Comparison of ENCODE assay signal across 26 cellular contexts in genomic region chr5:4015709-4016108, GRCh38.
"Had no signal": no experiment of that assay in that cellular context is flagged by ENCODE, and none has a peak within 500 bp of the region (broad histone marks: within the 10 kb centered on the region; RNA-seq: fewer than 3 reads in every experiment).

No MANE protein-coding gene starts in this region.

- H3K36me3 Mint-ChIP-seq: activated CD4-positive, alpha-beta memory T cell treated with anti-CD3 and anti-CD28 coated beads for 36 hours; activated naive CD4-positive, alpha-beta T cell treated with anti-CD3 and anti-CD28 coated beads, Interleukin-2, amount 10 ng/mL, durations not matched to agents 7 days and 5 days; activated naive CD8-positive, alpha-beta T cell treated with anti-CD3 and anti-CD28 coated beads for 36 hours; T-cell had no signal

- FAIRE-seq: TTC549 had no signal

- H3K27ac Mint-ChIP-seq: activated CD4-positive, alpha-beta memory T cell treated with anti-CD3 and anti-CD28 coated beads for 36 hours; activated CD4-positive, alpha-beta T cell treated with anti-CD3 and anti-CD28 coated beads, Interleukin-2, amount 10 ng/mL, durations not matched to agents 7 days and 5 days; activated naive CD4-positive, alpha-beta T cell treated with anti-CD3 and anti-CD28 coated beads, Interleukin-2, amount 10 ng/mL, durations not matched to agents 7 days and 5 days; activated naive CD8-positive, alpha-beta T cell treated with anti-CD3 and anti-CD28 coated beads for 36 hours; activated T-helper 17 cell treated with anti-CD3 and anti-CD28 coated beads, Interleukin-2, amount 50 U/mL, for 72 hours; T-cell had no signal

- H3K4me3 Mint-ChIP-seq: activated CD4-positive, alpha-beta memory T cell treated with anti-CD3 and anti-CD28 coated beads for 36 hours; activated CD4-positive, alpha-beta T cell treated with anti-CD3 and anti-CD28 coated beads, Interleukin-2, amount 10 ng/mL, durations not matched to agents 7 days and 5 days; activated naive CD4-positive, alpha-beta T cell treated with anti-CD3 and anti-CD28 coated beads, Interleukin-2, amount 10 ng/mL, durations not matched to agents 7 days and 5 days; activated naive CD8-positive, alpha-beta T cell treated with anti-CD3 and anti-CD28 coated beads for 36 hours; activated T-cell treated with anti-CD3 and anti-CD28 coated beads, Interleukin-2, amount 50 U/mL, for 4 hours; activated T-helper 17 cell treated with anti-CD3 and anti-CD28 coated beads, Interleukin-2, amount 50 U/mL, for 72 hours; T-cell had no signal

- H3K27ac ChIP-seq: SK-N-MC had no signal

- H3K4me1 Mint-ChIP-seq: activated CD4-positive, alpha-beta T cell treated with anti-CD3 and anti-CD28 coated beads, Interleukin-2, amount 10 ng/mL, durations not matched to agents 7 days and 5 days; activated naive CD4-positive, alpha-beta T cell treated with anti-CD3 and anti-CD28 coated beads, Interleukin-2, amount 10 ng/mL, durations not matched to agents 7 days and 5 days; activated naive CD8-positive, alpha-beta T cell treated with anti-CD3 and anti-CD28 coated beads for 36 hours; activated T-helper 17 cell treated with anti-CD3 and anti-CD28 coated beads, Interleukin-2, amount 50 U/mL, for 72 hours had no signal

- H3K9me3 Mint-ChIP-seq: activated T-cell treated with anti-CD3 and anti-CD28 coated beads, Interleukin-2, amount 50 U/mL, for 4 hours had no signal

- DNase-seq: activated CD4-positive, alpha-beta memory T cell treated with anti-CD3 and anti-CD28 coated beads for 36 hours; activated CD4-positive, alpha-beta T cell treated with anti-CD3 and anti-CD28 coated beads, Interleukin-2, amount 10 ng/mL, durations not matched to agents 7 days and 5 days; activated CD4-positive, CD25-positive, alpha-beta regulatory T cell; activated CD8-positive, alpha-beta memory T cell treated with anti-CD3 and anti-CD28 coated beads for 24 hours; activated gamma-delta T cell treated with Interleukin-2 at 50 U/mL for 16 hours; activated naive CD4-positive, alpha-beta T cell treated with anti-CD3 and anti-CD28 coated beads, Interleukin-2, amount 10 ng/mL, durations not matched to agents 7 days and 5 days; activated naive CD8-positive, alpha-beta T cell treated with anti-CD3 and anti-CD28 coated beads for 36 hours; activated T-cell treated with anti-CD3 and anti-CD28 coated beads, Interleukin-2, amount 50 U/mL, for 4 hours; anterior cingulate cortex; caudate nucleus; Kasumi-1; NCI-H1092; NCI-H1417; NCI-H1930; NCI-H2107; NCI-H2171 treated with DMSO at 0.1 percent for 48 hours; NCI-H226; NCI-H526; NCI-H774; T-cell; T-helper 2 cell; T1000 had no signal

- H3K4me3 ChIP-seq: SK-N-MC had no signal

- ATAC-seq: activated T-cell treated with anti-CD3 and anti-CD28 coated beads, Interleukin-2, amount 50 U/mL, for 4 hours; activated T-helper 17 cell treated with anti-CD3 and anti-CD28 coated beads, Interleukin-2, amount 50 U/mL, for 72 hours; Right ventricle myocardium inferior; T-cell had no signal

- H3K27me3 Mint-ChIP-seq: activated CD4-positive, alpha-beta memory T cell treated with anti-CD3 and anti-CD28 coated beads for 36 hours; activated CD4-positive, alpha-beta T cell treated with anti-CD3 and anti-CD28 coated beads, Interleukin-2, amount 10 ng/mL, durations not matched to agents 7 days and 5 days; activated naive CD4-positive, alpha-beta T cell treated with anti-CD3 and anti-CD28 coated beads, Interleukin-2, amount 10 ng/mL, durations not matched to agents 7 days and 5 days; activated T-helper 17 cell treated with anti-CD3 and anti-CD28 coated beads, Interleukin-2, amount 50 U/mL, for 72 hours; T-cell had no signal
